ENCODE assay signal across 11 cellular contexts in genomic region chr1:9852410-9853301, GRCh38.
A peak's percentile ranks its signal among the peaks of the same experiment; 100 is the strongest.
DNase-seq lines count a peak whose midpoint lies in the region; ATAC-seq and TF ChIP-seq lines count a peak whose summit lies in the region.
"Had no signal": no experiment of that assay in that cellular context is flagged by ENCODE, and none has a peak within 500 bp of the region (broad histone marks: within the 10 kb centered on the region; RNA-seq: fewer than 3 reads in every experiment).

No MANE protein-coding gene starts in this region.

- no peak for TF ChIP-seq CTCF in MM.1S (IDR thresholded peaks at IDR 0.05; ENCODE audit: low read length)

- H2AFZ ChIP-seq in MM.1S (ENCODE audit: low read length), result no peak overlapping the region
- H2AFZ ChIP-seq: parathyroid adenoma had no signal

- H3K27me3 ChIP-seq in MM.1S (replicated peaks; ENCODE audit: insufficient read depth, low read length), result no peaks in the 10 kb centered on the region

- H3K4me3 ChIP-seq in MM.1S (ENCODE audit: low read length), result no peak overlapping the region

- no peak overlapping the region for H3K9ac ChIP-seq in MM.1S (ENCODE audit: low read length)
- H3K9ac ChIP-seq: parathyroid adenoma had no signal

- H3K27ac ChIP-seq in caudate nucleus (ENCODE audit: low read depth, low read length) (peak overlapping the region; percentile 100), MM.1S (ENCODE audit: low read length) (no peak overlapping the region)
- H3K27ac ChIP-seq: epithelial cell of prostate, parathyroid adenoma had no signal

- no peak for ATAC-seq in GM21619 (IDR thresholded peaks at IDR 0.05; ENCODE audit: unreplicated experiment)

- H3K36me3 ChIP-seq in MM.1S (replicated peaks; ENCODE audit: insufficient read depth, low read length), result no peaks in the 10 kb centered on the region

- H3K9me2 ChIP-seq in MM.1S (replicated peaks; ENCODE audit: insufficient read depth, low read length), result no peaks in the 10 kb centered on the region

- no peaks in the 10 kb centered on the region for H3K79me2 ChIP-seq in MM.1S (ENCODE audit: low read length)
- H3K79me2 ChIP-seq: parathyroid adenoma had no signal

- no peak overlapping the region for H3K4me2 ChIP-seq in MM.1S (ENCODE audit: low read depth, low read length)

- H3K9me3 ChIP-seq in MM.1S (replicated peaks; ENCODE audit: insufficient read depth, low read length), result no peaks in the 10 kb centered on the region

- peak; percentile 88 for DNase-seq in DMS 273 treated with DMSO at 0.1 percent for 48 hours (lab: John Stamatoyannopoulos, UW)
- DNase-seq in NCI-H2171 (lab: John Stamatoyannopoulos, UW), result peak; percentile 91
- DNase-seq in caudate nucleus (lab: John Stamatoyannopoulos, UW), result peak in 45 of 61 donors; percentile 28 to 96 (median 64)
- peak; percentile 73 for DNase-seq in middle frontal gyrus (ENCODE audit: extremely low spot score, low spot score)
- DNase-seq in NCI-H1092 treated with DMSO at 0.1 percent for 48 hours (lab: John Stamatoyannopoulos, UW), result no peak
- DNase-seq in MM.1S, result no peak
- DNase-seq in RPMI8226, result no peak
- DNase-seq: NCI-H748 treated with DMSO at 0.1 percent for 48 hours had no signal

- H3F3A ChIP-seq in MM.1S (ENCODE audit: insufficient read depth, low read length), result no peaks in the 10 kb centered on the region

- no peaks in the 10 kb centered on the region for H3K4me1 ChIP-seq in MM.1S (ENCODE audit: low read length)
- H3K4me1 ChIP-seq: parathyroid adenoma had no signal

- H4K20me1 ChIP-seq in MM.1S (ENCODE audit: insufficient read depth, low read length), result no peaks in the 10 kb centered on the region

Comparison
In these comparisons a context has a peak if more than half of its experiments do, and no peak if none do; other contexts are left out.
1. DNase-seq: peak in DMS 273 treated with DMSO at 0.1 percent for 48 hours (single experiment), NCI-H2171 (single experiment), caudate nucleus (45 of 61) and middle frontal gyrus (single experiment); none in NCI-H1092 treated with DMSO at 0.1 percent for 48 hours (single experiment), MM.1S (single experiment) and RPMI8226 (single experiment).